In the genomic region with DNA sequence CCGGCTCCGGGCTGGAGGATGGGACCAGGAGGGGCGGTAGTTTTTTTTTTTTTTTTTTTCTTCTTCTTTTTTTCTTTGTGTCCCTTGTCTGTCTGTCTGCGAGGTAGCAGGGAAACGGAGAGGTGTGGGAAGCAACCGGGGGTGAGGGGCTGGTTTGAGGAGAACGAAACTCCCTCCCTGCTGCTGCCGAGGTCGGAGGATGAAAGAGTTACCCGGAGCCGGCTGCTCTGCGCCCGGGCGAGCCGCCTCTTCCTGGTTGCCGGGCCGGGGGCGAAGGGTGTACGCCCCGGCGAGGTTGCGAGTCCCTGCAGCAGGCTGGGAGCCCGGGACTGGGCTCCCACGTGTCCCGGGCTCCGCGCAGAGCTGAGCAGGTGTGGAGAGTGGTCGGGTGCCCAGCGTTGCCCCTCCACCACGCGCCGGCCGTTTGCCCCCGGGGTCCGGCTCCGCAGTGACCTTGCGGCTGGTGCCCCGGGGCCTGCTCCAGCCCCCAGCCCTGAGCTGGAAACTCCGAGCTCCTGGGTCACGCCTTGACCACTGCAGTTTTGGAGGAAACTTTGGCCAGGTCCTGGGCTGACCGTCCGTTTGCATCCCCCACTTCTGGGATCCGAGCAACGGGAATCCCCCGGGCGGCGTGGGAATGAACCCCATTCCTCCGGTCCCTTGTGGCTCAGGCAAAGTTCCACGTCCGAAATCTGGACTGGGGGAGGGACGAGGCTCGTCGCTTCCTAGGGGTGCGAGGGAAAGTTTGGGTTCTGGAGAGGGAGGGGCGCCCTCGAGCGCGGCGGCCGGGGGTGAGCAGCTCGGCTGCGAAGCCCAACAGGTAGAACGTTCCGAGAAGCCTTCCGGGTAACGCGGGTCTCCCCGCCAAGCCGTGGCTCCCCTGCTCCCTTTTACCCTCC, we compare ENCODE assay signal across 1 cellular context.
TF ChIP-seq lines count a peak whose summit lies in the region.

No MANE protein-coding gene starts in this region.

TF ChIP-seq in liver, 16 proteins besides CTCF, POLR2A, EP300 and RAD21 (continued from another document):
- TF ChIP-seq FOXA1 (IDR thresholded peaks at IDR 0.05), result no peak
- TF ChIP-seq TAF1 (conservative IDR thresholded peaks at IDR 0.05), result no peak
